In genomic region chr11:82937554-82937953, GRCh38 we compare ENCODE assay signal across 8 cellular contexts.
"Had no signal": no experiment of that assay in that cellular context is flagged by ENCODE, and none has a peak within 500 bp of the region (broad histone marks: within the 10 kb centered on the region; RNA-seq: fewer than 3 reads in every experiment).

No MANE protein-coding gene starts in this region.

- H3K27ac Mint-ChIP-seq: GM23338, H9, IgD-negative memory B cell had no signal

- H3K9me3 Mint-ChIP-seq: GM23338, H9 had no signal

- H3K4me3 ChIP-seq: GM23338 had no signal

- ATAC-seq: GM23338 had no signal

- H3K4me2 ChIP-seq: GM23338 had no signal

- DNase-seq: H9, HCEC 1CT, KBM-7 had no signal

- H2AFZ ChIP-seq: GM23338 had no signal

- H3K4me3 Mint-ChIP-seq: GM23338, H9, IgD-negative memory B cell had no signal

- H3K27me3 Mint-ChIP-seq: IgD-negative memory B cell had no signal

- H3K4me1 Mint-ChIP-seq: GM23338, H9 had no signal

- FAIRE-seq: H1, H54, HTR-8/SVneo had no signal
